In genomic region chr3:48601622-48601994, GRCh38 we compare ENCODE assay signal across 18 cellular contexts. TPM values are rescaled to one million over a fixed set of nuclear protein-coding genes. Genes with fewer than 3 reads are reported as not detected.
A peak's percentile ranks its signal among the peaks of the same experiment; 100 is the strongest.
DNase-seq lines count a peak whose midpoint lies in the region; ATAC-seq and TF ChIP-seq lines count a peak whose summit lies in the region.
"Had no signal": no experiment of that assay in that cellular context is flagged by ENCODE, and none has a peak within 500 bp of the region (broad histone marks: within the 10 kb centered on the region; RNA-seq: fewer than 3 reads in every experiment).

No MANE protein-coding gene starts in this region.

- POLR2A ChIA-PET in RWPE1 (lab: Yijun Ruan, JAX; ENCODE audit: low non-redundant PET), result no interaction called here
- POLR2A ChIA-PET in activated CD4-positive, alpha-beta T cell treated with anti-CD3 and anti-CD28 coated beads for 36 hours (lab: Charles Lee), result interaction anchor here (0.8 kb wide), 1 partner anchor 60 kb away, joined by 3 read pairs; no protein-coding TSS in a partner anchor

- H3K4me1 Mint-ChIP-seq in activated CD4-positive, alpha-beta T cell treated with anti-CD3 and anti-CD28 coated beads for 36 hours, result no peaks in the 10 kb centered on the region
- H3K4me1 Mint-ChIP-seq in effector memory CD8-positive, alpha-beta T cell (ENCODE audit: low read depth in 2 of 2), result peaks cover 0 to 4% of the 10 kb centered on the region in 2 donors
- H3K4me1 Mint-ChIP-seq in T-helper 2 cell treated with Interferon-gamma antibody and Interleukin-4, amounts not matched to agents 5 μg/mL and 100 μg/mL, for 36 hours (ENCODE audit: low read depth), result no peaks in the 10 kb centered on the region

- TF ChIP-seq CTCF in RWPE1 (conservative IDR thresholded peaks at IDR 0.05; ENCODE audit: low read depth), result no peak

- H3K36me3 Mint-ChIP-seq in activated CD4-positive, alpha-beta T cell treated with anti-CD3 and anti-CD28 coated beads for 36 hours (ENCODE audit: low read depth), result peaks cover 57% of the 10 kb centered on the region
- H3K36me3 Mint-ChIP-seq in effector memory CD8-positive, alpha-beta T cell (ENCODE audit: insufficient read depth), result peaks cover 45% of the 10 kb centered on the region
- peaks cover 42% of the 10 kb centered on the region for H3K36me3 Mint-ChIP-seq in T-helper 2 cell treated with Interferon-gamma antibody and Interleukin-4, amounts not matched to agents 5 μg/mL and 100 μg/mL, for 36 hours (ENCODE audit: low read depth)

- no peaks in the 10 kb centered on the region for H3K9me3 ChIP-seq in skeletal muscle tissue (ENCODE audit: control insufficient read depth in 3 of 3, low read length in 3 of 3)
- H3K9me3 ChIP-seq: BLaER1 had no signal

- peak overlapping the region in 1 of 3 donors; percentile 70 for H3K9ac ChIP-seq in skeletal muscle tissue (ENCODE audit: low read depth in 1 of 3, low read length in 3 of 3)
- H3K9ac ChIP-seq: BLaER1 had no signal

- CTCF ChIA-PET in RWPE1 (lab: Yijun Ruan, JAX), result interaction anchor here (0.6 kb wide), 1 partner anchor 201 kb away, joined by 3 read pairs; no protein-coding TSS in a partner anchor
- CTCF ChIA-PET in activated CD4-positive, alpha-beta T cell treated with anti-CD3 and anti-CD28 coated beads for 36 hours (lab: Charles Lee), result interaction anchor here (0.5 to 1.2 kb wide), 4 partner anchors 9 to 318 kb away, joined by 3 read pairs; partner anchors contain the start of gene PFKFB4

- H3K27ac Mint-ChIP-seq in activated CD4-positive, alpha-beta T cell treated with anti-CD3 and anti-CD28 coated beads for 36 hours, result no peak overlapping the region
- no peak overlapping the region for H3K27ac Mint-ChIP-seq in effector memory CD8-positive, alpha-beta T cell
- H3K27ac Mint-ChIP-seq in T-helper 2 cell treated with Interferon-gamma antibody and Interleukin-4, amounts not matched to agents 5 μg/mL and 100 μg/mL, for 36 hours, result no peak overlapping the region
- H3K27ac Mint-ChIP-seq: CD8-positive, alpha-beta T cell; IgD-negative memory B cell had no signal

- peaks cover 54 to 88% (median 65%) of the 10 kb centered on the region in 3 donors for H3K4me1 ChIP-seq in skeletal muscle tissue (ENCODE audit: control insufficient read depth in 3 of 3, insufficient read depth in 3 of 3, low read length in 3 of 3)

- no peak overlapping the region for H3K4me3 ChIP-seq in skeletal muscle tissue (ENCODE audit: low read length in 3 of 3)
- H3K4me3 ChIP-seq: BLaER1 had no signal

- H3K9me3 Mint-ChIP-seq in activated CD4-positive, alpha-beta T cell treated with anti-CD3 and anti-CD28 coated beads for 36 hours (ENCODE audit: low read depth), result no peaks in the 10 kb centered on the region
- no peaks in the 10 kb centered on the region for H3K9me3 Mint-ChIP-seq in effector memory CD8-positive, alpha-beta T cell
- no peaks in the 10 kb centered on the region for H3K9me3 Mint-ChIP-seq in T-helper 2 cell treated with Interferon-gamma antibody and Interleukin-4, amounts not matched to agents 5 μg/mL and 100 μg/mL, for 36 hours
- H3K9me3 Mint-ChIP-seq: CD8-positive, alpha-beta T cell; IgD-negative memory B cell had no signal

- peak; percentile 51 for ATAC-seq in Right ventricle myocardium superior (ENCODE audit: poor library complexity)
- no peak for ATAC-seq in activated CD4-positive, alpha-beta T cell treated with anti-CD3 and anti-CD28 coated beads for 36 hours
- no peak for ATAC-seq in effector memory CD8-positive, alpha-beta T cell (replicated peaks)
- ATAC-seq: CD8-positive, alpha-beta T cell had no signal

- H3K27ac ChIP-seq in RWPE1 (peak overlapping the region; percentile 100), skeletal muscle tissue (ENCODE audit: low read depth, low read length) (peak overlapping the region; percentile 97)
- H3K27ac ChIP-seq: BLaER1 had no signal

- H3K27me3 ChIP-seq in skeletal muscle tissue (ENCODE audit: control insufficient read depth in 3 of 3, insufficient read depth in 3 of 3, low read length in 3 of 3), result no peaks in the 10 kb centered on the region

- DNase-seq in RWPE1 (ENCODE audit: low spot score) (no peak), Right ventricle myocardium superior (peak; percentile 88), inferior parietal cortex (ENCODE audit: extremely low spot score) (peak; percentile 27), cortex of kidney (lab: John Stamatoyannopoulos, UW) (no peak)
- no peak for DNase-seq in activated CD4-positive, alpha-beta T cell treated with anti-CD3 and anti-CD28 coated beads for 36 hours
- DNase-seq in effector memory CD8-positive, alpha-beta T cell, result no peak
- no peak for DNase-seq in T-helper 2 cell treated with Interferon-gamma antibody and Interleukin-4, amounts not matched to agents 5 μg/mL and 100 μg/mL, for 36 hours (ENCODE audit: low spot score)
- DNase-seq: NCI-H187 treated with DMSO at 0.1 percent for 48 hours, NCI-H446 treated with DMSO at 0.1 percent for 48 hours, RPMI8226 had no signal

- intact Hi-C loops in Right ventricle myocardium superior (cut with DNase I), result no loop called here
- intact Hi-C loops in activated CD4-positive, alpha-beta T cell treated with anti-CD3 and anti-CD28 coated beads for 36 hours (cut with DNase I, micrococcal nuclease), result no loop called here

- H3K36me3 ChIP-seq in skeletal muscle tissue (ENCODE audit: control insufficient read depth in 3 of 3, insufficient read depth in 3 of 3, low read length in 3 of 3), result peaks cover 62 to 77% (median 72%) of the 10 kb centered on the region in 3 donors

- H3K4me3 Mint-ChIP-seq in activated CD4-positive, alpha-beta T cell treated with anti-CD3 and anti-CD28 coated beads for 36 hours, result no peak overlapping the region
- no peak overlapping the region for H3K4me3 Mint-ChIP-seq in effector memory CD8-positive, alpha-beta T cell
- no peak overlapping the region for H3K4me3 Mint-ChIP-seq in T-helper 2 cell treated with Interferon-gamma antibody and Interleukin-4, amounts not matched to agents 5 μg/mL and 100 μg/mL, for 36 hours
- H3K4me3 Mint-ChIP-seq: CD8-positive, alpha-beta T cell; IgD-negative memory B cell had no signal

- no peaks in the 10 kb centered on the region for H3K27me3 Mint-ChIP-seq in activated CD4-positive, alpha-beta T cell treated with anti-CD3 and anti-CD28 coated beads for 36 hours
- H3K27me3 Mint-ChIP-seq in effector memory CD8-positive, alpha-beta T cell, result peaks cover 0 to under 1% of the 10 kb centered on the region in 2 donors
- H3K27me3 Mint-ChIP-seq in T-helper 2 cell treated with Interferon-gamma antibody and Interleukin-4, amounts not matched to agents 5 μg/mL and 100 μg/mL, for 36 hours (ENCODE audit: low read depth), result no peaks in the 10 kb centered on the region
- H3K27me3 Mint-ChIP-seq: IgD-negative memory B cell had no signal

RNA-seq across cellular contexts. Expression of gene COL7A1, which starts 6.5 kb away (rescaled TPM):
- total RNA-seq in Right ventricle myocardium superior (16.1 TPM), skeletal muscle tissue (2.1 TPM)
- under 1 TPM; 0.65 to 0.85 TPM for total RNA-seq in activated CD4-positive, alpha-beta T cell treated with anti-CD3 and anti-CD28 coated beads for 36 hours

RNA-seq across cellular contexts. Expression of gene UQCRC1, which starts 7.8 kb away (rescaled TPM):
- 1,265 TPM for total RNA-seq in Right ventricle myocardium superior
- total RNA-seq in skeletal muscle tissue, result 182 TPM
- total RNA-seq in activated CD4-positive, alpha-beta T cell treated with anti-CD3 and anti-CD28 coated beads for 36 hours, result 100 to 1,000 TPM; 205 to 231 TPM

RNA-seq across cellular contexts. Expression of gene TMEM89, which starts 20.0 kb away (rescaled TPM):
- total RNA-seq in Right ventricle myocardium superior, result not detected
- total RNA-seq in skeletal muscle tissue, result not detected
- total RNA-seq in activated CD4-positive, alpha-beta T cell treated with anti-CD3 and anti-CD28 coated beads for 36 hours, result under 1 TPM in 1 of 2 experiments, not detected in 1; 0.30 TPM
- total RNA-seq: A172; CD8-positive, alpha-beta T cell; H1; HT-29; LHCN-M2 had no signal

RNA-seq across cellular contexts. Expression of gene SLC26A6, which starts 33.7 kb away (rescaled TPM):
- total RNA-seq in Right ventricle myocardium superior, result 10.8 TPM
- total RNA-seq in skeletal muscle tissue, result 9.4 TPM
- total RNA-seq in activated CD4-positive, alpha-beta T cell treated with anti-CD3 and anti-CD28 coated beads for 36 hours, result 10 to 100 TPM; 35.0 to 38.5 TPM

RNA-seq across cellular contexts. Expression of gene UCN2, which starts 38.0 kb away (rescaled TPM):
- total RNA-seq in Right ventricle myocardium superior (not detected), skeletal muscle tissue (not detected)
- not detected for total RNA-seq in activated CD4-positive, alpha-beta T cell treated with anti-CD3 and anti-CD28 coated beads for 36 hours
- total RNA-seq: CD8-positive, alpha-beta T cell; H1; HT-29 had no signal

Comparison
In these comparisons a context has a peak if more than half of its experiments do, and no peak if none do; other contexts are left out.
1. DNase-seq: peak in Right ventricle myocardium superior (single experiment) and inferior parietal cortex (single experiment); none in RWPE1 (single experiment), activated CD4-positive, alpha-beta T cell treated with anti-CD3 and anti-CD28 coated beads for 36 hours (single experiment), cortex of kidney (single experiment), effector memory CD8-positive, alpha-beta T cell (0 of 3) and T-helper 2 cell treated with Interferon-gamma antibody and Interleukin-4, amounts not matched to agents 5 μg/mL and 100 μg/mL, for 36 hours (single experiment).